Comparison of ENCODE assay signal across 9 cellular contexts in genomic region chr7:156861212-156861611, GRCh38.
"Had no signal": no experiment of that assay in that cellular context is flagged by ENCODE, and none has a peak within 500 bp of the region (broad histone marks: within the 10 kb centered on the region; RNA-seq: fewer than 3 reads in every experiment).

No MANE protein-coding gene starts in this region.

- DNase-seq: GM23248, GOT3, H7, H9, HCEC 1CT, HFFc6 had no signal

- H3K27ac Mint-ChIP-seq: GM23338, H9, HFFc6 had no signal

- ATAC-seq: GM23338, HCT116 had no signal

- H3K4me3 Mint-ChIP-seq: GM23338, H9, HFFc6 had no signal

- H3K4me3 ChIP-seq: GM23248, GM23338, HAP-1 had no signal

- H3K9ac ChIP-seq: GM23248 had no signal

- H3K27ac ChIP-seq: GM23248 had no signal
